Comparison of ENCODE assay signal across 17 cellular contexts in genomic region chr5:64691333-64691732, GRCh38. TPM values are rescaled to one million over a fixed set of nuclear protein-coding genes. Genes with fewer than 3 reads are reported as not detected.
DNase-seq lines count a peak whose midpoint lies in the region; FAIRE-seq and TF ChIP-seq lines count a peak whose summit lies in the region.
"Had no signal": no experiment of that assay in that cellular context is flagged by ENCODE, and none has a peak within 500 bp of the region (broad histone marks: within the 10 kb centered on the region; RNA-seq: fewer than 3 reads in every experiment).

No MANE protein-coding gene starts in this region.

- no peaks in the 10 kb centered on the region; the same call in 1 of the 2 replicates for H3K4me1 ChIP-seq in H9 (ENCODE audit: insufficient read depth, low read length)
- H3K4me1 ChIP-seq in astrocyte (ENCODE audit: insufficient read depth, low read length) = peaks cover 7% of the 10 kb centered on the region
- H3K4me1 ChIP-seq in trophoblast cell (ENCODE audit: control insufficient read depth in 1 of 2, insufficient read depth in 2 of 2, low read length in 2 of 2) = peaks cover 0 to 9% of the 10 kb centered on the region in 2 experiments
- H3K4me1 ChIP-seq in testis = peaks cover 4% of the 10 kb centered on the region

- H2BK5ac ChIP-seq in H9 (ENCODE audit: insufficient read length, low read length) (no peak overlapping the region), trophoblast cell (ENCODE audit: low read depth, low read length, poor library complexity) (no peak overlapping the region)

- H4K5ac ChIP-seq in H9 (ENCODE audit: insufficient read length, low read depth, low read length) = no peak overlapping the region

- H3K4me3 Mint-ChIP-seq in H9 (peak overlapping the region; percentile 80 to 87), astrocyte (ENCODE audit: unreplicated experiment) (no peak overlapping the region)
- H3K4me3 Mint-ChIP-seq: activated naive CD4-positive, alpha-beta T cell treated with anti-CD3 and anti-CD28 coated beads, Interleukin-2, amount 50 U/mL, for 24 hours had no signal

- H2BK120ac ChIP-seq in H9 (ENCODE audit: low read depth, low read length, poor library complexity, severe bottlenecking) (no peak overlapping the region), trophoblast cell (ENCODE audit: insufficient read depth, low read length, poor library complexity) (no peak overlapping the region)

- H3K27me3 ChIP-seq in H9 (ENCODE audit: insufficient read depth, low read length) (no peaks in the 10 kb centered on the region; the same call in 1 of the 2 replicates), astrocyte (ENCODE audit: insufficient read depth, low read length) (peaks cover 36% of the 10 kb centered on the region), trophoblast cell (ENCODE audit: insufficient read depth, low read length) (peaks cover 6% of the 10 kb centered on the region), testis (no peaks in the 10 kb centered on the region)

- H3K79me2 ChIP-seq in H9 (ENCODE audit: insufficient read depth, low read length) = no peaks in the 10 kb centered on the region
- H3K79me2 ChIP-seq in astrocyte (ENCODE audit: insufficient read depth, low read length) = no peaks in the 10 kb centered on the region
- H3K79me2 ChIP-seq in trophoblast cell (ENCODE audit: control insufficient read depth, insufficient read depth, low read length, poor library complexity) = no peaks in the 10 kb centered on the region

- DNase-seq in H9 (no peak), astrocyte (ENCODE audit: low read depth) (no peak), trophoblast cell (no peak), NCI-H1417 treated with DMSO at 0.1 percent for 48 hours (lab: John Stamatoyannopoulos, UW) (no peak), hepatic stellate cell (ENCODE audit: low spot score) (no peak), testis (no peak)
- DNase-seq: AML-193, NCI-H1048, NCI-H2171 had no signal

- H3K27me3 Mint-ChIP-seq in H9 (ENCODE audit: low read depth) (peaks cover 31% of the 10 kb centered on the region), astrocyte (ENCODE audit: low read depth, unreplicated experiment) (peaks cover 35% of the 10 kb centered on the region)

- H3K4me2 ChIP-seq in H9 (ENCODE audit: insufficient read depth, insufficient read length, low read length) (peak overlapping the region; percentile 87), astrocyte (ENCODE audit: low read length) (peak overlapping the region; percentile 88), trophoblast cell (ENCODE audit: low read length) (peak overlapping the region; percentile 85)
- H3K4me2 ChIP-seq: KMS-11 had no signal

- no peak for TF ChIP-seq POLR2A in testis (IDR thresholded peaks at IDR 0.05)

- no peaks in the 10 kb centered on the region for H3K36me3 ChIP-seq in astrocyte (ENCODE audit: insufficient read depth, low read length)
- H3K36me3 ChIP-seq in trophoblast cell (ENCODE audit: control insufficient read depth in 1 of 2, insufficient read depth in 2 of 2, low read length in 2 of 2) = no peaks in the 10 kb centered on the region
- no peaks in the 10 kb centered on the region for H3K36me3 ChIP-seq in testis (ENCODE audit: low read depth, missing control alignments)
- H3K36me3 ChIP-seq: gastroesophageal sphincter, upper lobe of left lung had no signal

- no peak overlapping the region for H2BK15ac ChIP-seq in H9 (ENCODE audit: low read depth, low read length)

- H3K23me2 ChIP-seq in H9 (ENCODE audit: insufficient read length, low read depth, low read length, poor library complexity, severe bottlenecking) = peaks cover 13% of the 10 kb centered on the region

- H2BK12ac ChIP-seq in H9 (ENCODE audit: insufficient read length, low read depth, low read length) (no peak overlapping the region), trophoblast cell (ENCODE audit: low read length) (no peak overlapping the region)

- H3K27ac ChIP-seq in H9 (ENCODE audit: insufficient read length, low read depth, low read length) = no peak overlapping the region
- H3K27ac ChIP-seq in astrocyte (ENCODE audit: low read depth, low read length) = no peak overlapping the region
- H3K27ac ChIP-seq in trophoblast cell (ENCODE audit: low read depth, low read length) = no peak overlapping the region
- no peak overlapping the region for H3K27ac ChIP-seq in testis
- H3K27ac ChIP-seq: gastroesophageal sphincter, KMS-11, upper lobe of left lung had no signal

- H3K79me1 ChIP-seq in H9 (ENCODE audit: insufficient read depth, low read depth, low read length, poor library complexity, severe bottlenecking) = no peaks in the 10 kb centered on the region
- no peaks in the 10 kb centered on the region for H3K79me1 ChIP-seq in trophoblast cell (ENCODE audit: low read length)

- intact Hi-C loops in testis (cut with DNase I; ENCODE audit: low total_unique reads) = no loop called here

- no peak overlapping the region for H3K56ac ChIP-seq in H9 (ENCODE audit: insufficient read length, low read depth, low read length)

- H3K4me1 Mint-ChIP-seq in H9 (peaks cover 30% of the 10 kb centered on the region in 2 experiments), astrocyte (ENCODE audit: low read depth, unreplicated experiment) (peaks cover 14% of the 10 kb centered on the region)

- no peak overlapping the region for H2AFZ ChIP-seq in H9 (ENCODE audit: low read length)
- no peak overlapping the region for H2AFZ ChIP-seq in astrocyte (ENCODE audit: low read depth, low read length)
- H2AFZ ChIP-seq in trophoblast cell (ENCODE audit: insufficient read depth, low read length, poor library complexity) = no peak overlapping the region

- H3K14ac ChIP-seq in H9 (ENCODE audit: insufficient read depth, low read length) = peak overlapping the region; percentile 98; the same call in 1 of the 2 replicates
- H3K14ac ChIP-seq in trophoblast cell (ENCODE audit: low read length) = no peak overlapping the region

- no peak overlapping the region for H4K12ac ChIP-seq in trophoblast cell (ENCODE audit: low read depth, low read length)

- H3K4me3 ChIP-seq in astrocyte (ENCODE audit: insufficient read depth, low read depth, low read length) (no peak overlapping the region), iPS-18c (ENCODE audit: insufficient read depth, low read depth, low read length) (peak overlapping the region; percentile 66), trophoblast cell (ENCODE audit: low read depth, low read length) (no peak overlapping the region), testis (no peak overlapping the region)

- H3K18ac ChIP-seq in H9 (ENCODE audit: insufficient read length, low read depth, low read length) = peak overlapping the region; percentile 43
- no peak overlapping the region for H3K18ac ChIP-seq in trophoblast cell (ENCODE audit: low read length)

- WGBS in H9 (ENCODE audit: extremely low coverage, insufficient read length, low lambda C conversion rate) = no CpG with 5 or more reads among the region's 3 CpGs
- no CpG with 5 or more reads among the region's 3 CpGs for WGBS in trophoblast cell (ENCODE audit: extremely low coverage, insufficient coverage, insufficient read length)
- 41 to 47% methylated on average over 3 of the region's 3 CpGs for WGBS in testis, 2 donors

- TF ChIP-seq CTCF in H9 (conservative IDR thresholded peaks at IDR 0.05) = no peak
- no peak for TF ChIP-seq CTCF in astrocyte (IDR thresholded peaks at IDR 0.05; ENCODE audit: insufficient read depth, low read depth, low read length)
- no peak for TF ChIP-seq CTCF in testis (IDR thresholded peaks at IDR 0.05)

- H3K23ac ChIP-seq in H9 (ENCODE audit: insufficient read length, low read depth, low read length) (no peak overlapping the region), trophoblast cell (ENCODE audit: low read length) (no peak overlapping the region)

- H2BK20ac ChIP-seq in H9 (ENCODE audit: low read depth, low read length, poor library complexity, severe bottlenecking) = no peak overlapping the region

- H3K9ac ChIP-seq in H9 (ENCODE audit: extremely low read depth, insufficient read length, low read length) (peak overlapping the region; percentile 7), astrocyte (ENCODE audit: low read length) (no peak overlapping the region), trophoblast cell (ENCODE audit: low read length) (no peak overlapping the region)
- H3K9ac ChIP-seq: KMS-11, SK-N-SH had no signal

- H3T11ph ChIP-seq in H9 (ENCODE audit: low read length) = no peak overlapping the region

- FAIRE-seq in astrocyte (lab: Jason Lieb, UNC) = no peak
- FAIRE-seq: RCC 7860 had no signal

- no peak overlapping the region for H3K4ac ChIP-seq in H9 (ENCODE audit: low read depth, low read length)
- no peak overlapping the region for H3K4ac ChIP-seq in trophoblast cell (ENCODE audit: low read depth, low read length)

- H3K9me3 ChIP-seq in H9 (ENCODE audit: control insufficient read depth, low read depth, low read length) (no peaks in the 10 kb centered on the region), astrocyte (ENCODE audit: insufficient read depth, low read depth, low read length) (no peaks in the 10 kb centered on the region), iPS-18c (ENCODE audit: control insufficient read depth, insufficient read depth, low read length) (no peaks in the 10 kb centered on the region), trophoblast cell (ENCODE audit: insufficient read depth, low read depth, low read length) (no peaks in the 10 kb centered on the region), testis (no peaks in the 10 kb centered on the region)

- no peak overlapping the region for H4K8ac ChIP-seq in H9 (replicated peaks; ENCODE audit: insufficient read length, low read depth, low read length)
- H4K8ac ChIP-seq in trophoblast cell (ENCODE audit: low read depth, low read length) = no peak overlapping the region

- no peaks in the 10 kb centered on the region for H4K20me1 ChIP-seq in H9 (ENCODE audit: control insufficient read depth, insufficient read depth, insufficient read length)
- H4K20me1 ChIP-seq in astrocyte (ENCODE audit: insufficient read depth, low read length) = no peaks in the 10 kb centered on the region

- H3K27ac Mint-ChIP-seq in H9 (peak overlapping the region in 1 of 3 experiments; percentile 13; a peak in 2 of 7 replicates), astrocyte (ENCODE audit: unreplicated experiment) (no peak overlapping the region)
- H3K27ac Mint-ChIP-seq: activated naive CD4-positive, alpha-beta T cell treated with anti-CD3 and anti-CD28 coated beads, Interleukin-2, amount 50 U/mL, for 24 hours had no signal

- H3K36me3 Mint-ChIP-seq in H9 (ENCODE audit: insufficient read depth in 1 of 3, low read depth in 3 of 3) (peaks cover 13 to 23% (median 20%) of the 10 kb centered on the region in 3 experiments), astrocyte (ENCODE audit: low read depth, unreplicated experiment) (no peaks in the 10 kb centered on the region)
- H3K36me3 Mint-ChIP-seq: activated naive CD4-positive, alpha-beta T cell treated with anti-CD3 and anti-CD28 coated beads, Interleukin-2, amount 50 U/mL, for 24 hours had no signal

- H3K9me3 Mint-ChIP-seq in H9 (peaks cover 13 to 18% of the 10 kb centered on the region in 2 experiments), astrocyte (ENCODE audit: unreplicated experiment) (no peaks in the 10 kb centered on the region)
- H3K9me3 Mint-ChIP-seq: activated naive CD4-positive, alpha-beta T cell treated with anti-CD3 and anti-CD28 coated beads, Interleukin-2, amount 50 U/mL, for 24 hours had no signal

- H4K91ac ChIP-seq in H9 (ENCODE audit: insufficient read length, low read depth, low read length) (no peak overlapping the region), trophoblast cell (ENCODE audit: low read depth, low read length) (no peak overlapping the region)

- H2AK5ac ChIP-seq in H9 (ENCODE audit: insufficient read length, low read length) = no peak overlapping the region
- no peak overlapping the region for H2AK5ac ChIP-seq in trophoblast cell (ENCODE audit: low read length)

RNA-seq across cellular contexts. Expression of gene SHISAL2B, which starts 1.0 kb away (rescaled TPM):
- total RNA-seq in H9 (2021) = 5.0 and 5.4 TPM in 2 replicates
- total RNA-seq in astrocyte = not detected in 2 replicates
- polyA plus RNA-seq in trophoblast cell (2013) = 0.99 and 1.1 TPM in 2 replicates
- total RNA-seq in testis = 1 to 10 TPM in 1 of 2 donors, under 1 TPM in 1; 0.74 to 1.0 TPM
- polyA plus RNA-seq in testis (ENCODE audit: insufficient read depth, low read depth, low replicate concordance) = not detected
- total RNA-seq: epithelial cell of proximal tubule, gastroesophageal sphincter, upper lobe of left lung had no signal
- polyA plus RNA-seq: SK-N-SH had no signal
